In the genomic region with DNA sequence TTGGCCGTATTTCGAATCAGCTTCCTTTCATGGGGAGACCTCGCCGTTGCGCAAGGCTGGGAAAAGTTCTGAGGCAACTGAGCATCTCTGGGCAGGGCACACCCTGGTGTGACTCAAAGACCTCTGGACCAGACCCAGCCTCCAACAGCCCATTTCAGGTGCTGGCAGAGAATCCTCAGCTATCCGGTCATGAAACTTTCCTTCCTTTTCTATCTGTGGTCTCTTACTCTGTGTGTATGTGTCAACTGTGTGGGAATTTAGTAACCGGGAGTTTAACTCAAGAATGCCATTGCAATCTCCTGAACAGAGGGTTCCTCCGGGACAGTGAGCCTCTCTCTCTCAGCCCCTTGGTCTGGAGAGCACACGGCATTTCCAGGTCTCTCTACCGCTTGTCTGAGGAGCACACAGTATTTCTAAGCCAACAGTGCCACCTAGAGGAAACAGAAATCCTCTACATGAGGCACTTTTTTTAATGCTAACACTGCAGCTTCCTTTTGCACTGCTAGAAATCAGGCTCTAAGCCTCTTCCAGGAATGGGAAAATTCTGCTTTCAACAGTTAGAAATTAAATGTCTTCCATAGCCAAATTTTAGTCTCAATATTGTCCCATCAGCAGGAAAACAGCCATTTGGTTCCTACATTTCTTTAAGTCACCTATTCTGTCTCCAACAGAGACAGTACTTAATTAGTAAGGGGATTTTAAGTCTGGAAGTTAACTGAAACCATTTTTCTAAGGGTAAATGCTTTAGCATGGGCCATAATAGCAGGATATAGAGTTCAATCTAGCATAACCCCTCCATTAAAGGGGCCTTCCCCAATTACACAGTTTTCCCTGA, we compare ENCODE assay signal across 1 cellular context.
TF ChIP-seq lines count a peak whose summit lies in the region.

No MANE protein-coding gene starts in this region.

TF ChIP-seq in HCT116, 20 proteins besides CTCF, POLR2A, EP300 and RAD21 (continued from another document):
- TF ChIP-seq, protein P1, sequence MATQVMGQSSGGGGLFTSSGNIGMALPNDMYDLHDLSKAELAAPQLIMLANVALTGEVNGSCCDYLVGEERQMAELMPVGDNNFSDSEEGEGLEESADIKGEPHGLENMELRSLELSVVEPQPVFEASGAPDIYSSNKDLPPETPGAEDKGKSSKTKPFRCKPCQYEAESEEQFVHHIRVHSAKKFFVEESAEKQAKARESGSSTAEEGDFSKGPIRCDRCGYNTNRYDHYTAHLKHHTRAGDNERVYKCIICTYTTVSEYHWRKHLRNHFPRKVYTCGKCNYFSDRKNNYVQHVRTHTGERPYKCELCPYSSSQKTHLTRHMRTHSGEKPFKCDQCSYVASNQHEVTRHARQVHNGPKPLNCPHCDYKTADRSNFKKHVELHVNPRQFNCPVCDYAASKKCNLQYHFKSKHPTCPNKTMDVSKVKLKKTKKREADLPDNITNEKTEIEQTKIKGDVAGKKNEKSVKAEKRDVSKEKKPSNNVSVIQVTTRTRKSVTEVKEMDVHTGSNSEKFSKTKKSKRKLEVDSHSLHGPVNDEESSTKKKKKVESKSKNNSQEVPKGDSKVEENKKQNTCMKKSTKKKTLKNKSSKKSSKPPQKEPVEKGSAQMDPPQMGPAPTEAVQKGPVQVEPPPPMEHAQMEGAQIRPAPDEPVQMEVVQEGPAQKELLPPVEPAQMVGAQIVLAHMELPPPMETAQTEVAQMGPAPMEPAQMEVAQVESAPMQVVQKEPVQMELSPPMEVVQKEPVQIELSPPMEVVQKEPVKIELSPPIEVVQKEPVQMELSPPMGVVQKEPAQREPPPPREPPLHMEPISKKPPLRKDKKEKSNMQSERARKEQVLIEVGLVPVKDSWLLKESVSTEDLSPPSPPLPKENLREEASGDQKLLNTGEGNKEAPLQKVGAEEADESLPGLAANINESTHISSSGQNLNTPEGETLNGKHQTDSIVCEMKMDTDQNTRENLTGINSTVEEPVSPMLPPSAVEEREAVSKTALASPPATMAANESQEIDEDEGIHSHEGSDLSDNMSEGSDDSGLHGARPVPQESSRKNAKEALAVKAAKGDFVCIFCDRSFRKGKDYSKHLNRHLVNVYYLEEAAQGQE (IDR thresholded peaks at IDR 0.05; ENCODE audit: low read depth) = no peak
- TF ChIP-seq SP1 (IDR thresholded peaks at IDR 0.05; ENCODE audit: low read depth) (no peak), CBX3 (IDR thresholded peaks at IDR 0.05; ENCODE audit: low read depth) (no peak), FOSL1 (IDR thresholded peaks at IDR 0.05; ENCODE audit: low read depth) (no peak)
